In genomic region chr22:22748297-22748743, GRCh38 we compare ENCODE assay signal across 8 cellular contexts.
DNase-seq lines count a peak whose midpoint lies in the region; TF ChIP-seq lines count a peak whose summit lies in the region.

No MANE protein-coding gene starts in this region.

- peak; percentile 0 for DNase-seq in NCI-H345 (lab: John Stamatoyannopoulos, UW)
- DNase-seq in NCI-H345 treated with DMSO at 0.1 percent for 48 hours (lab: John Stamatoyannopoulos, UW; ENCODE audit: unreplicated experiment), result no peak
- peak; percentile 41 for DNase-seq in LHCN-M2 (ENCODE audit: low read depth)
- DNase-seq in activated CD4-positive, alpha-beta T cell treated with anti-CD3 and anti-CD28 coated beads, Interleukin-2, amount 50 U/mL, for 1 hour, result peak; percentile 20
- DNase-seq in fibroblast of mammary gland (ENCODE audit: low read depth), result peak; percentile 67
- peak; percentile 40 for DNase-seq in nephron progenitor cell
- DNase-seq in NK-92 (lab: John Stamatoyannopoulos, UW; ENCODE audit: unreplicated experiment), result no peak
- DNase-seq in activated T-helper 2 cell treated with anti-CD3 and anti-CD28 coated beads, Interferon-gamma antibody, Interleukin-2, Interleukin-4, amounts not matched to agents 10 μg/mL and 5 μg/mL and 100 μg/mL, durations not matched to agents 14 hours and 24 hours and 36 hours (ENCODE audit: low spot score), result no peak

- no peaks in the 10 kb centered on the region for H3K4me1 Mint-ChIP-seq in nephron progenitor cell
- H3K4me1 Mint-ChIP-seq in activated T-helper 2 cell treated with anti-CD3 and anti-CD28 coated beads, Interferon-gamma antibody, Interleukin-2, Interleukin-4, amounts not matched to agents 10 μg/mL and 5 μg/mL and 100 μg/mL, durations not matched to agents 14 hours and 24 hours and 36 hours (ENCODE audit: low read depth), result peaks cover 3% of the 10 kb centered on the region

- no peaks in the 10 kb centered on the region for H3K36me3 Mint-ChIP-seq in nephron progenitor cell (ENCODE audit: low read depth)
- H3K36me3 Mint-ChIP-seq in activated T-helper 2 cell treated with anti-CD3 and anti-CD28 coated beads, Interferon-gamma antibody, Interleukin-2, Interleukin-4, amounts not matched to agents 10 μg/mL and 5 μg/mL and 100 μg/mL, durations not matched to agents 14 hours and 24 hours and 36 hours (ENCODE audit: low read depth), result no peaks in the 10 kb centered on the region

- intact Hi-C loops in activated T-helper 2 cell treated with anti-CD3 and anti-CD28 coated beads, Interferon-gamma antibody, Interleukin-2, Interleukin-4, amounts not matched to agents 10 μg/mL and 5 μg/mL and 100 μg/mL, durations not matched to agents 14 hours and 24 hours and 36 hours (cut with micrococcal nuclease), result loop anchor here (5.0 to 10.0 kb wide), 2 partner anchors 36 to 54 kb away; no protein-coding TSS in a partner anchor

- no peak overlapping the region for H3K4me3 Mint-ChIP-seq in nephron progenitor cell
- no peak overlapping the region for H3K4me3 Mint-ChIP-seq in activated T-helper 2 cell treated with anti-CD3 and anti-CD28 coated beads, Interferon-gamma antibody, Interleukin-2, Interleukin-4, amounts not matched to agents 10 μg/mL and 5 μg/mL and 100 μg/mL, durations not matched to agents 14 hours and 24 hours and 36 hours (ENCODE audit: low read depth)

- H3K27me3 Mint-ChIP-seq in nephron progenitor cell (ENCODE audit: low read depth, poor library complexity), result peaks cover 25% of the 10 kb centered on the region
- peaks cover 10% of the 10 kb centered on the region for H3K27me3 Mint-ChIP-seq in activated T-helper 2 cell treated with anti-CD3 and anti-CD28 coated beads, Interferon-gamma antibody, Interleukin-2, Interleukin-4, amounts not matched to agents 10 μg/mL and 5 μg/mL and 100 μg/mL, durations not matched to agents 14 hours and 24 hours and 36 hours (ENCODE audit: low read depth)

- TF ChIP-seq CTCF in fibroblast of mammary gland (conservative IDR thresholded peaks at IDR 0.05; ENCODE audit: control insufficient read depth, insufficient read depth, low read depth, low read length) (peak; percentile 83), nephron progenitor cell (IDR thresholded peaks at IDR 0.05) (peak; percentile 70)

- no peak overlapping the region for H3K27ac Mint-ChIP-seq in nephron progenitor cell
- H3K27ac Mint-ChIP-seq in activated T-helper 2 cell treated with anti-CD3 and anti-CD28 coated beads, Interferon-gamma antibody, Interleukin-2, Interleukin-4, amounts not matched to agents 10 μg/mL and 5 μg/mL and 100 μg/mL, durations not matched to agents 14 hours and 24 hours and 36 hours, result no peak overlapping the region

- no peak overlapping the region for H3K4me3 ChIP-seq in fibroblast of mammary gland (ENCODE audit: control insufficient read depth, low read depth, low read length)

- H3K9me3 Mint-ChIP-seq in nephron progenitor cell, result no peaks in the 10 kb centered on the region
- H3K9me3 Mint-ChIP-seq in activated T-helper 2 cell treated with anti-CD3 and anti-CD28 coated beads, Interferon-gamma antibody, Interleukin-2, Interleukin-4, amounts not matched to agents 10 μg/mL and 5 μg/mL and 100 μg/mL, durations not matched to agents 14 hours and 24 hours and 36 hours, result no peaks in the 10 kb centered on the region

Comparison
In these comparisons a context has a peak if more than half of its experiments do, and no peak if none do; other contexts are left out.
1. DNase-seq: peak in NCI-H345 (single experiment), LHCN-M2 (single experiment), activated CD4-positive, alpha-beta T cell treated with anti-CD3 and anti-CD28 coated beads, Interleukin-2, amount 50 U/mL, for 1 hour (single experiment), fibroblast of mammary gland (single experiment) and nephron progenitor cell (single experiment); none in NCI-H345 treated with DMSO at 0.1 percent for 48 hours (single experiment), NK-92 (single experiment) and activated T-helper 2 cell treated with anti-CD3 and anti-CD28 coated beads, Interferon-gamma antibody, Interleukin-2, Interleukin-4, amounts not matched to agents 10 μg/mL and 5 μg/mL and 100 μg/mL, durations not matched to agents 14 hours and 24 hours and 36 hours (single experiment).